8 cellular contexts compared by ENCODE assay signal in the genomic region with DNA sequence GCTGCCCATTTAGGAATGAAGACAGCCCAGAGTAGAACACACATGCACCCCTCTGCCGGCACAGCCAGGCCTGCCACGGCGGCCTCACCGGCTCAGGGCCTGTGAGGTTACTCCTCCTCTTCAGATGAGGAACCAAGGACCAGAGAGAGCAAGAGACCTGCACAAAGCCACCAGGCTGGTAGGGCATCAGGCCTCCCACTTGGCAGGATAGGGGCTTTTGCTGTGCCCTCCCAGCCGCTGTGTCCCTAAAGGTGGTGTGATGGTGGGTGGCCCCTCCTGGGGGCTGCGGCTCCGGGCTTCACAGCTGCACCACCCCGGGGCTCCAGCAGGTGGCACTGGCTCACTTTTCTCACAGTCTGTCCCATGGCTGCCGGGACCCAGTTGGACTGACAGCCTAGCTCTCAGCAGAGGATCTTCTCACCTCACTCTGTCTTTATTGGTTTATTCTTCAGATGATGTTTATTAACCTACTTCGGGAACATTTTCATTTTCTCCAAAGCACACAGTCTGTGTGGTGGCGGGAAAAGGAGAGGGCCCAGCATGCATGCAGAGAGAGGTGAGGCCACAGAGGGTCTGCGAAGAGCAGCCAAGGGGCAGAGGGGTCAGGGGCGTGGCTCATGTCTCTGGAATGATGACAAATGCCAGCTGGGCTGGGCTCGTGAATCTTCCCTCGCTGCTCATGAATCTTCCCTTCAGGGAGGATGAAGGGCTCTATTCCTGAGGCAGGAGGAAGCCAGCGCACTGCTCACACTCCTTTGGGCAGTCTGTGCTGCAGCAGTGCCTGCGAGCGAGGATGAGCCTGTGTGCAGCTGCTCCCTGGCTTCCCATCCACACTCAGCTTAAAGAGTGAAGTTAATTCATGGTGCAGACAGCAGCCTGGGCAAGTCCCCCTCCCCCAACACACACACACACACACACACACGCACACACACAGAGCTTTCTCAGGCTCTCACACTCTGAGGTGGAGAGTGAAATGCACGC.
A peak's percentile ranks its signal among the peaks of the same experiment; 100 is the strongest.
DNase-seq lines count a peak whose midpoint lies in the region; ATAC-seq, FAIRE-seq and TF ChIP-seq lines count a peak whose summit lies in the region.

No MANE protein-coding gene starts in this region.

- H3K27ac ChIP-seq in foreskin keratinocyte (no peak overlapping the region), neutrophil (no peak overlapping the region), substantia nigra (ENCODE audit: low read depth, low read length, poor library complexity, severe bottlenecking) (no peak overlapping the region)

- H3K27ac Mint-ChIP-seq in Caco-2 (ENCODE audit: unreplicated experiment): no peak overlapping the region
- H3K27ac Mint-ChIP-seq in activated T-helper 17 cell treated with anti-CD3 and anti-CD28 coated beads, Interleukin-2, amount 50 U/mL, for 72 hours: no peak overlapping the region

- no peaks in the 10 kb centered on the region for H3K9me3 Mint-ChIP-seq in Caco-2 (ENCODE audit: unreplicated experiment)
- no peaks in the 10 kb centered on the region for H3K9me3 Mint-ChIP-seq in activated T-helper 17 cell treated with anti-CD3 and anti-CD28 coated beads, Interleukin-2, amount 50 U/mL, for 72 hours

- H3K9me3 ChIP-seq in Caco-2 (no peaks in the 10 kb centered on the region), neutrophil (no peaks in the 10 kb centered on the region)

- intact Hi-C loops in Caco-2 (cut with micrococcal nuclease; ENCODE audit: unreplicated experiment): loop anchor here (1.0 kb wide), 2 partner anchors 422 to 574 kb away; no protein-coding TSS in a partner anchor

- H3K4me3 ChIP-seq in Caco-2 (ENCODE audit: low read depth, low read length) (no peak overlapping the region), neutrophil (ENCODE audit: low read depth in 1 of 2, low read length in 1 of 2) (no peak overlapping the region)

- TF ChIP-seq CTCF in Caco-2 (IDR thresholded peaks at IDR 0.05; ENCODE audit: insufficient read depth in 1 of 2, low read depth in 1 of 2, low read length in 1 of 2, severe bottlenecking in 1 of 2, unreplicated experiment in 1 of 2) (peak; percentile 91 to 93), foreskin keratinocyte (conservative IDR thresholded peaks at IDR 0.05) (peak; percentile 92), neutrophil (IDR thresholded peaks at IDR 0.05) (peak; percentile 68)

- H3K4me3 Mint-ChIP-seq in Caco-2 (ENCODE audit: unreplicated experiment): no peak overlapping the region
- H3K4me3 Mint-ChIP-seq in activated T-helper 17 cell treated with anti-CD3 and anti-CD28 coated beads, Interleukin-2, amount 50 U/mL, for 72 hours: no peak overlapping the region

- peak; percentile 52 for ATAC-seq in HG03159 (IDR thresholded peaks at IDR 0.05; ENCODE audit: unreplicated experiment)
- peak; percentile 75 for ATAC-seq in activated T-helper 17 cell treated with anti-CD3 and anti-CD28 coated beads, Interleukin-2, amount 50 U/mL, for 72 hours (replicated peaks)
- peak; percentile 72 for ATAC-seq in foreskin keratinocyte
- ATAC-seq in GM18867 (IDR thresholded peaks at IDR 0.05; ENCODE audit: unreplicated experiment): no peak

- CTCF ChIA-PET in Caco-2 (lab: Charles Lee): interaction anchor here (0.5 to 1.8 kb wide), 11 partner anchors 8 to 1560 kb away, joined by 3 to 11 read pairs (median 4); no protein-coding TSS in a partner anchor

- no peaks in the 10 kb centered on the region for H3K36me3 ChIP-seq in Caco-2 (ENCODE audit: control insufficient read depth, insufficient read depth, low read length)
- no peaks in the 10 kb centered on the region for H3K36me3 ChIP-seq in neutrophil

- no peaks in the 10 kb centered on the region for H3K27me3 ChIP-seq in Caco-2 (replicated peaks; ENCODE audit: control insufficient read depth, insufficient read depth, low read length)
- H3K27me3 ChIP-seq in foreskin keratinocyte: no peaks in the 10 kb centered on the region
- no peaks in the 10 kb centered on the region for H3K27me3 ChIP-seq in neutrophil

- POLR2A ChIA-PET in Caco-2 (lab: Charles Lee): no interaction called here

- no peaks in the 10 kb centered on the region for H3K36me3 Mint-ChIP-seq in Caco-2 (ENCODE audit: insufficient read depth, unreplicated experiment)
- no peaks in the 10 kb centered on the region for H3K36me3 Mint-ChIP-seq in activated T-helper 17 cell treated with anti-CD3 and anti-CD28 coated beads, Interleukin-2, amount 50 U/mL, for 72 hours (ENCODE audit: low read depth)

- no peaks in the 10 kb centered on the region for H3K27me3 Mint-ChIP-seq in Caco-2 (ENCODE audit: insufficient read depth, unreplicated experiment)
- peaks cover 5% of the 10 kb centered on the region for H3K27me3 Mint-ChIP-seq in activated T-helper 17 cell treated with anti-CD3 and anti-CD28 coated beads, Interleukin-2, amount 50 U/mL, for 72 hours

- DNase-seq in Caco-2 (peak; percentile 71 to 82), RCC 7860 (ENCODE audit: low spot score) (peak; percentile 26), foreskin keratinocyte (peak in 1 of 2 donors; percentile 44), substantia nigra (lab: John Stamatoyannopoulos, UW) (peak in 45 of 49 donors; percentile 8 to 79 (median 57))

- no peak for FAIRE-seq in RCC 7860 (lab: Jason Lieb, UNC)

- peaks cover 7% of the 10 kb centered on the region; the same call in 1 of the 2 replicates for H3K4me1 ChIP-seq in Caco-2
- H3K4me1 ChIP-seq in foreskin keratinocyte: no peaks in the 10 kb centered on the region
- H3K4me1 ChIP-seq in neutrophil (ENCODE audit: control insufficient read depth in 1 of 2, insufficient read depth in 1 of 2, low read depth in 1 of 2, low read length in 1 of 2): peaks cover 0 to under 1% of the 10 kb centered on the region in 2 experiments

- H3K4me1 Mint-ChIP-seq in Caco-2 (ENCODE audit: low read depth, unreplicated experiment): no peaks in the 10 kb centered on the region
- no peaks in the 10 kb centered on the region for H3K4me1 Mint-ChIP-seq in activated T-helper 17 cell treated with anti-CD3 and anti-CD28 coated beads, Interleukin-2, amount 50 U/mL, for 72 hours

- no TSS peak for BruUV-seq in Caco-2 (replicated peaks; lab: Mats Ljungman, UMichigan)
